ENCODE assay signal across 12 cellular contexts in genomic region chr14:61560323-61560722, GRCh38.
DNase-seq lines count a peak whose midpoint lies in the region; ATAC-seq and TF ChIP-seq lines count a peak whose summit lies in the region.
"Had no signal": no experiment of that assay in that cellular context is flagged by ENCODE, and none has a peak within 500 bp of the region (broad histone marks: within the 10 kb centered on the region; RNA-seq: fewer than 3 reads in every experiment).

No MANE protein-coding gene starts in this region.

- no peaks in the 10 kb centered on the region for H3K9me3 Mint-ChIP-seq in stimulated activated effector memory CD8-positive, alpha-beta T cell treated with anti-CD3 and anti-CD28 coated beads, Interleukin-12 subunit alpha, Interleukin-12 subunit beta, amount 100 ng/mL, for 72 hours
- H3K9me3 Mint-ChIP-seq: activated T-cell treated with anti-CD3 and anti-CD28 coated beads, Interleukin-2, amount 50 U/mL, for 4 hours had no signal

- TF ChIP-seq CTCF in HEK293 (tag by site-specific recombination; IDR thresholded peaks at IDR 0.05): no peak

- peaks cover 59% of the 10 kb centered on the region for H3K4me1 Mint-ChIP-seq in stimulated activated effector memory CD8-positive, alpha-beta T cell treated with anti-CD3 and anti-CD28 coated beads, Interleukin-12 subunit alpha, Interleukin-12 subunit beta, amount 100 ng/mL, for 72 hours

- in situ Hi-C loops in HAP-1 (cut with MboI; ENCODE audit: low sequenced_read_pairs): no loop called here

- WGBS in right cardiac atrium: 34% methylated on average over 5 of the region's 5 CpGs

- no peaks in the 10 kb centered on the region for H3K27me3 ChIP-seq in right cardiac atrium (ENCODE audit: control insufficient read depth, insufficient read depth)
- no peaks in the 10 kb centered on the region for H3K27me3 ChIP-seq in HAP-1 (ENCODE audit: low read depth)

- no peak for ATAC-seq in right cardiac atrium
- ATAC-seq in stimulated activated effector memory CD8-positive, alpha-beta T cell treated with anti-CD3 and anti-CD28 coated beads, Interleukin-12 subunit alpha, Interleukin-12 subunit beta, amount 100 ng/mL, for 72 hours: no peak
- no peak for ATAC-seq in HG03025 (IDR thresholded peaks at IDR 0.05; ENCODE audit: low FRiP score, unreplicated experiment)
- ATAC-seq: activated T-cell treated with anti-CD3 and anti-CD28 coated beads, Interleukin-2, amount 50 U/mL, for 4 hours had no signal

- H3K36me3 Mint-ChIP-seq in stimulated activated effector memory CD8-positive, alpha-beta T cell treated with anti-CD3 and anti-CD28 coated beads, Interleukin-12 subunit alpha, Interleukin-12 subunit beta, amount 100 ng/mL, for 72 hours: no peaks in the 10 kb centered on the region

- DNase-seq in amniotic epithelial cell (ENCODE audit: low read depth) (peak; percentile 63), right cardiac atrium (no peak), HAP-1 (ENCODE audit: low spot score in 2 of 2) (no peak)
- DNase-seq in stimulated activated effector memory CD8-positive, alpha-beta T cell treated with anti-CD3 and anti-CD28 coated beads, Interleukin-12 subunit alpha, Interleukin-12 subunit beta, amount 100 ng/mL, for 72 hours (ENCODE audit: low spot score in 2 of 2): no peak
- no peak for DNase-seq in activated CD4-positive, alpha-beta T cell treated with anti-CD3 and anti-CD28 coated beads for 4 hours
- DNase-seq: activated T-cell treated with anti-CD3 and anti-CD28 coated beads, Interleukin-2, amount 50 U/mL, for 4 hours; KG1; NCI-H748 treated with DMSO at 0.1 percent for 48 hours; stimulated activated naive CD4-positive, alpha-beta T cell; T1000 had no signal

- H3K9me3 ChIP-seq in HEK293 (ENCODE audit: control insufficient read depth, insufficient read depth, low read depth, low read length) (no peaks in the 10 kb centered on the region), right cardiac atrium (ENCODE audit: control insufficient read depth, low read length) (no peaks in the 10 kb centered on the region), HAP-1 (no peaks in the 10 kb centered on the region)

- CTCF ChIA-PET in HEK293 (lab: Yijun Ruan, JAX): interaction anchor here (0.6 to 1.5 kb wide), 3 partner anchors 48 to 86 kb away, joined by 3 to 11 read pairs (median 4); no protein-coding TSS in a partner anchor

- peaks cover 25% of the 10 kb centered on the region for H3K4me1 ChIP-seq in HEK293 (ENCODE audit: control insufficient read depth, insufficient read depth, low read length)
- H3K4me1 ChIP-seq in right cardiac atrium (ENCODE audit: control insufficient read depth, insufficient read depth, low read length): peaks cover 12% of the 10 kb centered on the region
- peaks cover 5% of the 10 kb centered on the region for H3K4me1 ChIP-seq in HAP-1

- POLR2A ChIA-PET in HEK293 (lab: Yijun Ruan, JAX): no interaction called here

- H3K27ac Mint-ChIP-seq in stimulated activated effector memory CD8-positive, alpha-beta T cell treated with anti-CD3 and anti-CD28 coated beads, Interleukin-12 subunit alpha, Interleukin-12 subunit beta, amount 100 ng/mL, for 72 hours: peak overlapping the region; percentile 92

- no peak overlapping the region for H3K4me3 Mint-ChIP-seq in stimulated activated effector memory CD8-positive, alpha-beta T cell treated with anti-CD3 and anti-CD28 coated beads, Interleukin-12 subunit alpha, Interleukin-12 subunit beta, amount 100 ng/mL, for 72 hours
- H3K4me3 Mint-ChIP-seq: activated T-cell treated with anti-CD3 and anti-CD28 coated beads, Interleukin-2, amount 50 U/mL, for 4 hours had no signal

- H3K4me3 ChIP-seq in HEK293 (ENCODE audit: low read depth, low read length) (no peak overlapping the region), right cardiac atrium (ENCODE audit: low read length) (no peak overlapping the region), HAP-1 (no peak overlapping the region)

- intact Hi-C loops in right cardiac atrium (cut with DNase I): no loop called here

- H3K27ac ChIP-seq in HEK293 (ENCODE audit: extremely low read depth, low read depth, low read length) (0 out of 2 replicates have a peak overlapping the region, but pooled peaks have one; percentile 11), right cardiac atrium (ENCODE audit: low read length) (peak overlapping the region; percentile 63)

- H3K36me3 ChIP-seq in HEK293 (ENCODE audit: control insufficient read depth in 2 of 2, insufficient read depth in 1 of 2, low read length in 2 of 2): no peaks in the 10 kb centered on the region
- H3K36me3 ChIP-seq in HAP-1 (replicated peaks): no peaks in the 10 kb centered on the region

TF ChIP-seq in HEK293, 187 proteins besides CTCF, POLR2A, EP300 and RAD21:
- TF ChIP-seq FEZF1 (tag by site-specific recombination; IDR thresholded peaks at IDR 0.05): peak; percentile 28; the same call in 1 of the 2 replicates
- peak; percentile 47; the same call in 1 of the 2 replicates for TF ChIP-seq ZBTB17 (tag by site-specific recombination; IDR thresholded peaks at IDR 0.05)
- no peak for TF ChIP-seq ZNF140 (tag by site-specific recombination; IDR thresholded peaks at IDR 0.05)
